Comparison of ENCODE assay signal across 27 cellular contexts in genomic region chr13:65631078-65631477, GRCh38.
"Had no signal": no experiment of that assay in that cellular context is flagged by ENCODE, and none has a peak within 500 bp of the region (broad histone marks: within the 10 kb centered on the region; RNA-seq: fewer than 3 reads in every experiment).

No MANE protein-coding gene starts in this region.

- H3K27me3 Mint-ChIP-seq: activated CD4-positive, alpha-beta T cell treated with anti-CD3 and anti-CD28 coated beads for 36 hours; activated naive CD8-positive, alpha-beta T cell treated with anti-CD3 and anti-CD28 coated beads for 36 hours; activated T-cell treated with anti-CD3 and anti-CD28 coated beads, Interleukin-2, amount 50 U/mL, for 24 hours; activated T-helper 17 cell treated with anti-CD3 and anti-CD28 coated beads, Interleukin-2, amount 50 U/mL, for 72 hours; brain had no signal

- H3K9me3 Mint-ChIP-seq: brain; nephron; T-helper 1 cell treated with Interleukin-12 subunit alpha and Interleukin-12 subunit beta and Interleukin-4 antibody, amounts not matched to agents 30 μg/mL and 1 μg/mL, for 36 hours; WTC11 had no signal

- H3K9me3 ChIP-seq: gastroesophageal sphincter, heart left ventricle, right lobe of liver, spleen, thyroid gland, upper lobe of right lung had no signal

- H3K36me3 ChIP-seq: gastroesophageal sphincter, heart left ventricle, right lobe of liver, spleen, thyroid gland, upper lobe of right lung had no signal

- H3K4me3 ChIP-seq: gastroesophageal sphincter, heart left ventricle, right lobe of liver, spleen, thyroid gland, upper lobe of right lung had no signal

- H2AFZ ChIP-seq: parathyroid adenoma had no signal

- H3K4me1 ChIP-seq: gastroesophageal sphincter, heart left ventricle, parathyroid adenoma, right lobe of liver, spleen, thyroid gland, upper lobe of right lung had no signal

- H3K27me3 ChIP-seq: gastroesophageal sphincter, heart left ventricle, right lobe of liver, spleen, thyroid gland, upper lobe of right lung had no signal

- H3K27ac Mint-ChIP-seq: activated CD4-positive, alpha-beta T cell treated with anti-CD3 and anti-CD28 coated beads for 36 hours; activated naive CD8-positive, alpha-beta T cell treated with anti-CD3 and anti-CD28 coated beads for 36 hours; activated T-cell treated with anti-CD3 and anti-CD28 coated beads, Interleukin-2, amount 50 U/mL, for 24 hours; activated T-helper 17 cell treated with anti-CD3 and anti-CD28 coated beads, Interleukin-2, amount 50 U/mL, for 72 hours; brain; nephron; T-helper 1 cell treated with Interleukin-12 subunit alpha and Interleukin-12 subunit beta and Interleukin-4 antibody, amounts not matched to agents 30 μg/mL and 1 μg/mL, for 36 hours; WTC11 had no signal

- H3K79me2 ChIP-seq: parathyroid adenoma had no signal

- DNase-seq: activated CD4-positive, alpha-beta T cell treated with anti-CD3 and anti-CD28 coated beads for 36 hours; activated CD4-positive, alpha-beta T cell treated with anti-CD3 and anti-CD28 coated beads, Interleukin-2, amount 50 U/mL, for 4 hours; activated CD8-positive, alpha-beta memory T cell treated with anti-CD3 and anti-CD28 coated beads for 24 hours; activated CD8-positive, alpha-beta memory T cell treated with anti-CD3 and anti-CD28 coated beads, Interleukin-2, amount 50 U/mL, for 4 hours; activated naive CD4-positive, alpha-beta T cell treated with Interleukin-2 at 50 U/mL for 16 hours; activated naive CD8-positive, alpha-beta T cell treated with anti-CD3 and anti-CD28 coated beads for 36 hours; activated T-cell treated with anti-CD3 and anti-CD28 coated beads, Interleukin-2, amount 50 U/mL, for 24 hours; amygdala; central memory CD4-positive, alpha-beta T cell; effector memory CD4-positive, alpha-beta T cell; heart left ventricle; islet precursor cell; left cardiac atrium; right lobe of liver; spleen; stimulated activated CD4-positive, alpha-beta T cell treated with anti-CD3 and anti-CD28 coated beads, Interleukin-4, amount 100 ng/mL, for 24 hours; stimulated activated naive CD4-positive, alpha-beta T cell treated with Interleukin-2 at 50 U/mL for 16 hours; T1000; thyroid gland; upper lobe of right lung had no signal

- H3K36me3 Mint-ChIP-seq: activated naive CD8-positive, alpha-beta T cell treated with anti-CD3 and anti-CD28 coated beads for 36 hours; brain; WTC11 had no signal

- H3K4me1 Mint-ChIP-seq: activated CD4-positive, alpha-beta T cell treated with anti-CD3 and anti-CD28 coated beads for 36 hours; activated naive CD8-positive, alpha-beta T cell treated with anti-CD3 and anti-CD28 coated beads for 36 hours; activated T-helper 17 cell treated with anti-CD3 and anti-CD28 coated beads, Interleukin-2, amount 50 U/mL, for 72 hours; brain; WTC11 had no signal

- ATAC-seq: activated CD4-positive, alpha-beta T cell treated with anti-CD3 and anti-CD28 coated beads for 36 hours; activated T-helper 17 cell treated with anti-CD3 and anti-CD28 coated beads, Interleukin-2, amount 50 U/mL, for 72 hours; gastroesophageal sphincter; heart left ventricle; left cardiac atrium; right lobe of liver; upper lobe of right lung; WTC11 had no signal

- H3K4me3 Mint-ChIP-seq: activated CD4-positive, alpha-beta T cell treated with anti-CD3 and anti-CD28 coated beads for 36 hours; activated naive CD8-positive, alpha-beta T cell treated with anti-CD3 and anti-CD28 coated beads for 36 hours; activated T-cell treated with anti-CD3 and anti-CD28 coated beads, Interleukin-2, amount 50 U/mL, for 24 hours; activated T-helper 17 cell treated with anti-CD3 and anti-CD28 coated beads, Interleukin-2, amount 50 U/mL, for 72 hours; brain; nephron; T-helper 1 cell treated with Interleukin-12 subunit alpha and Interleukin-12 subunit beta and Interleukin-4 antibody, amounts not matched to agents 30 μg/mL and 1 μg/mL, for 36 hours; WTC11 had no signal

- H3K9ac ChIP-seq: parathyroid adenoma had no signal

- H3K27ac ChIP-seq: gastroesophageal sphincter, heart left ventricle, parathyroid adenoma, right lobe of liver, spleen, thyroid gland, upper lobe of right lung had no signal
